24 cellular contexts compared by ENCODE assay signal in genomic region chr6:18136260-18136659, GRCh38. TPM values are rescaled to one million over a fixed set of nuclear protein-coding genes. Genes with fewer than 3 reads are reported as not detected.
DNase-seq lines count a peak whose midpoint lies in the region; ATAC-seq and TF ChIP-seq lines count a peak whose summit lies in the region.
"Had no signal": no experiment of that assay in that cellular context is flagged by ENCODE, and none has a peak within 500 bp of the region (broad histone marks: within the 10 kb centered on the region; RNA-seq: fewer than 3 reads in every experiment).

No MANE protein-coding gene starts in this region.

- H3K4me3 Mint-ChIP-seq in endothelial cell (ENCODE audit: unreplicated experiment) (peak overlapping the region; percentile 59), type B pancreatic cell (no peak overlapping the region), chondrocyte (ENCODE audit: unreplicated experiment) (no peak overlapping the region)
- H3K4me3 Mint-ChIP-seq in activated T-helper 17 cell treated with anti-CD3 and anti-CD28 coated beads, Interleukin-2, amount 50 U/mL, for 72 hours = no peak overlapping the region
- H3K4me3 Mint-ChIP-seq: CD14-positive monocyte; CD4-positive, alpha-beta memory T cell; CD4-positive, CD25-positive, alpha-beta regulatory T cell; CD8-positive, alpha-beta memory T cell had no signal

- no peak for DNase-seq in endothelial cell (ENCODE audit: low spot score)
- DNase-seq in hepatocyte (ENCODE audit: low spot score) = no peak
- no peak for DNase-seq in type B pancreatic cell (ENCODE audit: extremely low spot score, unreplicated experiment)
- no peak for DNase-seq in chondrocyte (ENCODE audit: low spot score)
- DNase-seq: 8988T; ACHN; BE2C; C1 segment of cervical spinal cord; CD4-positive, alpha-beta memory T cell; CD4-positive, CD25-positive, alpha-beta regulatory T cell; CD8-positive, alpha-beta memory T cell; COR-L47; DMS 273 treated with DMSO at 0.1 percent for 48 hours; DMS153; DMS53; DMS79; DND-41; EL; GDM1 had no signal

- H3K9me3 ChIP-seq in hepatocyte (ENCODE audit: low read depth) = no peaks in the 10 kb centered on the region
- H3K9me3 ChIP-seq: BE2C, BLaER1 had no signal

- ATAC-seq in activated T-helper 17 cell treated with anti-CD3 and anti-CD28 coated beads, Interleukin-2, amount 50 U/mL, for 72 hours (replicated peaks) = no peak
- ATAC-seq: GM12878 had no signal

- no peak overlapping the region for H3K4me2 ChIP-seq in hepatocyte
- H3K4me2 ChIP-seq: BLaER1 had no signal

- no peaks in the 10 kb centered on the region for H3K36me3 ChIP-seq in hepatocyte (replicated peaks; ENCODE audit: insufficient read depth, low read depth)
- H3K36me3 ChIP-seq: BE2C had no signal

- H3K4me1 Mint-ChIP-seq in endothelial cell (ENCODE audit: unreplicated experiment) = no peaks in the 10 kb centered on the region
- H3K4me1 Mint-ChIP-seq in type B pancreatic cell (ENCODE audit: unreplicated experiment) = peaks cover 8% of the 10 kb centered on the region
- H3K4me1 Mint-ChIP-seq in activated T-helper 17 cell treated with anti-CD3 and anti-CD28 coated beads, Interleukin-2, amount 50 U/mL, for 72 hours = no peaks in the 10 kb centered on the region
- H3K4me1 Mint-ChIP-seq in chondrocyte (ENCODE audit: low read depth) = no peaks in the 10 kb centered on the region
- H3K4me1 Mint-ChIP-seq: CD14-positive monocyte had no signal

- H3K27ac Mint-ChIP-seq in endothelial cell (ENCODE audit: unreplicated experiment) (no peak overlapping the region), type B pancreatic cell (peak overlapping the region; percentile 55), chondrocyte (ENCODE audit: unreplicated experiment) (no peak overlapping the region)
- no peak overlapping the region for H3K27ac Mint-ChIP-seq in activated T-helper 17 cell treated with anti-CD3 and anti-CD28 coated beads, Interleukin-2, amount 50 U/mL, for 72 hours
- H3K27ac Mint-ChIP-seq: CD4-positive, alpha-beta memory T cell had no signal

- H3K9me3 Mint-ChIP-seq in endothelial cell (ENCODE audit: unreplicated experiment) (no peaks in the 10 kb centered on the region), type B pancreatic cell (no peaks in the 10 kb centered on the region), chondrocyte (ENCODE audit: low read depth) (no peaks in the 10 kb centered on the region)
- no peaks in the 10 kb centered on the region for H3K9me3 Mint-ChIP-seq in activated T-helper 17 cell treated with anti-CD3 and anti-CD28 coated beads, Interleukin-2, amount 50 U/mL, for 72 hours
- H3K9me3 Mint-ChIP-seq: CD14-positive monocyte; CD4-positive, alpha-beta memory T cell; CD4-positive, CD25-positive, alpha-beta regulatory T cell; CD8-positive, alpha-beta memory T cell had no signal

- H3K27ac ChIP-seq in hepatocyte = peak overlapping the region; percentile 57
- H3K27ac ChIP-seq: BLaER1 had no signal

- H3K4me1 ChIP-seq in hepatocyte (ENCODE audit: insufficient read depth) = no peaks in the 10 kb centered on the region
- H3K4me1 ChIP-seq: BLaER1 had no signal

- H3K79me2 ChIP-seq in hepatocyte = no peaks in the 10 kb centered on the region

- no peaks in the 10 kb centered on the region for H4K20me1 ChIP-seq in hepatocyte (ENCODE audit: insufficient read depth, poor library complexity, severe bottlenecking)
- H4K20me1 ChIP-seq: BLaER1 had no signal

- H3K36me3 Mint-ChIP-seq in endothelial cell (ENCODE audit: low read depth, unreplicated experiment) = peaks cover 39% of the 10 kb centered on the region
- peaks cover 30% of the 10 kb centered on the region for H3K36me3 Mint-ChIP-seq in type B pancreatic cell
- H3K36me3 Mint-ChIP-seq in activated T-helper 17 cell treated with anti-CD3 and anti-CD28 coated beads, Interleukin-2, amount 50 U/mL, for 72 hours (ENCODE audit: low read depth) = peaks cover 81% of the 10 kb centered on the region
- H3K36me3 Mint-ChIP-seq in chondrocyte (ENCODE audit: low read depth) = peaks cover 8% of the 10 kb centered on the region

- no peaks in the 10 kb centered on the region for H3K27me3 ChIP-seq in hepatocyte
- H3K27me3 ChIP-seq: BE2C, BLaER1 had no signal

- H3K9me2 ChIP-seq in hepatocyte (replicated peaks; ENCODE audit: insufficient read depth) = no peaks in the 10 kb centered on the region

- TF ChIP-seq CTCF in endothelial cell (IDR thresholded peaks at IDR 0.05; ENCODE audit: unreplicated experiment) (no peak), hepatocyte (IDR thresholded peaks at IDR 0.05; ENCODE audit: poor library complexity) (no peak), type B pancreatic cell (conservative IDR thresholded peaks at IDR 0.05) (no peak), chondrocyte (IDR thresholded peaks at IDR 0.05) (no peak)

- H3K4me3 ChIP-seq in hepatocyte = no peak overlapping the region
- H3K4me3 ChIP-seq: BLaER1, GM12878 had no signal

- 98% methylated on average over 10 of the region's 10 CpGs for WGBS in hepatocyte (ENCODE audit: low lambda C conversion rate, missing lambda C conversion rate)

- no peak overlapping the region for H2AFZ ChIP-seq in hepatocyte

- peaks cover 2% of the 10 kb centered on the region for H3K27me3 Mint-ChIP-seq in endothelial cell (ENCODE audit: unreplicated experiment)
- no peaks in the 10 kb centered on the region for H3K27me3 Mint-ChIP-seq in type B pancreatic cell
- H3K27me3 Mint-ChIP-seq in activated T-helper 17 cell treated with anti-CD3 and anti-CD28 coated beads, Interleukin-2, amount 50 U/mL, for 72 hours = no peaks in the 10 kb centered on the region
- no peaks in the 10 kb centered on the region for H3K27me3 Mint-ChIP-seq in chondrocyte (ENCODE audit: low read depth)
- H3K27me3 Mint-ChIP-seq: CD4-positive, alpha-beta memory T cell; CD4-positive, CD25-positive, alpha-beta regulatory T cell; CD8-positive, alpha-beta memory T cell had no signal

RNA-seq across cellular contexts. Expression of gene NHLRC1, which starts 13.8 kb away (rescaled TPM):
- total RNA-seq in endothelial cell (ENCODE audit: unreplicated experiment) = 0.64 TPM
- total RNA-seq in hepatocyte = 0.84 and 1.5 TPM in 2 replicates
- polyA plus RNA-seq in hepatocyte = 0.99 and 1.6 TPM in 2 replicates
- 1.1 and 3.5 TPM in 2 replicates for total RNA-seq in type B pancreatic cell (ENCODE audit: low replicate concordance)
- total RNA-seq in activated T-helper 17 cell treated with anti-CD3 and anti-CD28 coated beads, Interleukin-2, amount 50 U/mL, for 72 hours = not detected
- 1.1 to 1.8 TPM (median 1.2 TPM) in 3 replicates for total RNA-seq in chondrocyte
- total RNA-seq: G401 had no signal

RNA-seq across cellular contexts. Expression of gene TPMT, which starts 18.6 kb away (rescaled TPM):
- 13.7 TPM for total RNA-seq in endothelial cell (ENCODE audit: unreplicated experiment)
- total RNA-seq in hepatocyte = 12.9 and 15.5 TPM in 2 replicates
- 10.0 and 10.5 TPM in 2 replicates for polyA plus RNA-seq in hepatocyte
- 12.8 and 19.2 TPM in 2 replicates for total RNA-seq in type B pancreatic cell (ENCODE audit: low replicate concordance)
- total RNA-seq in activated T-helper 17 cell treated with anti-CD3 and anti-CD28 coated beads, Interleukin-2, amount 50 U/mL, for 72 hours = 1 to 10 TPM; 5.3 to 8.2 TPM
- total RNA-seq in chondrocyte = 6.7 to 7.3 TPM (median 6.9 TPM) in 3 replicates

RNA-seq across cellular contexts. Expression of gene KDM1B, which starts 19.0 kb away (rescaled TPM):
- 14.9 TPM for total RNA-seq in endothelial cell (ENCODE audit: unreplicated experiment)
- 7.8 and 9.1 TPM in 2 replicates for total RNA-seq in hepatocyte
- polyA plus RNA-seq in hepatocyte = 4.8 and 5.9 TPM in 2 replicates
- 20.7 and 22.4 TPM in 2 replicates for total RNA-seq in type B pancreatic cell (ENCODE audit: low replicate concordance)
- total RNA-seq in activated T-helper 17 cell treated with anti-CD3 and anti-CD28 coated beads, Interleukin-2, amount 50 U/mL, for 72 hours = 1 to 10 TPM; 5.5 to 8.7 TPM
- 12.4 to 13.7 TPM (median 12.7 TPM) in 3 replicates for total RNA-seq in chondrocyte
